In genomic region chr5:119022017-119022745, GRCh38 we compare ENCODE assay signal across 8 cellular contexts. TPM values are rescaled to one million over a fixed set of nuclear protein-coding genes. Genes with fewer than 3 reads are reported as not detected.
DNase-seq lines count a peak whose midpoint lies in the region; ATAC-seq and TF ChIP-seq lines count a peak whose summit lies in the region.

No MANE protein-coding gene starts in this region.

- H3K4me1 Mint-ChIP-seq in neural crest cell, result no peaks in the 10 kb centered on the region

- H4K20me1 ChIP-seq in OCI-LY1 (ENCODE audit: insufficient read depth, low read length), result no peaks in the 10 kb centered on the region

- no peak overlapping the region for H3K4me3 Mint-ChIP-seq in neural crest cell

- no peak overlapping the region for H2AFZ ChIP-seq in OCI-LY1 (ENCODE audit: low read length)

- H3K36me3 Mint-ChIP-seq in neural crest cell (ENCODE audit: low read depth), result no peaks in the 10 kb centered on the region

- H3F3A ChIP-seq in OCI-LY1 (ENCODE audit: insufficient read depth, low read length), result no peaks in the 10 kb centered on the region

- ATAC-seq in GM18498 (IDR thresholded peaks at IDR 0.05; ENCODE audit: unreplicated experiment), result peak; percentile 72
- ATAC-seq in HG02870 (IDR thresholded peaks at IDR 0.05; ENCODE audit: unreplicated experiment), result peak; percentile 74

- no peaks in the 10 kb centered on the region for H3K36me3 ChIP-seq in OCI-LY1 (ENCODE audit: insufficient read depth, low read length)

- H3K9me3 Mint-ChIP-seq in neural crest cell, result no peaks in the 10 kb centered on the region

- no peaks in the 10 kb centered on the region for H3K9me2 ChIP-seq in OCI-LY1 (ENCODE audit: low read depth, low read length)

- H3K27me3 ChIP-seq in OCI-LY1 (ENCODE audit: insufficient read depth, low read length), result no peaks in the 10 kb centered on the region

- DNase-seq in AG09319 (ENCODE audit: extremely low read depth, low read depth) (no peak), dermis blood vessel endothelial cell (peak; percentile 59), neural crest cell (ENCODE audit: low read depth, low spot score) (no peak), mucosa of gallbladder (ENCODE audit: low spot score) (no peak), 8988T (no peak)

- no peak overlapping the region for H3K4me3 ChIP-seq in OCI-LY1 (ENCODE audit: low read depth, low read length, poor library complexity, severe bottlenecking)

- H3K79me2 ChIP-seq in OCI-LY1 (ENCODE audit: insufficient read depth, low read length), result no peaks in the 10 kb centered on the region

- H3K27ac Mint-ChIP-seq in neural crest cell (ENCODE audit: unreplicated experiment), result no peak overlapping the region

- H3K9me3 ChIP-seq in OCI-LY1 (ENCODE audit: low read length), result no peaks in the 10 kb centered on the region

- peaks cover 47% of the 10 kb centered on the region for H3K4me1 ChIP-seq in OCI-LY1 (ENCODE audit: insufficient read depth, low read length, severe bottlenecking)

- H3K27me3 Mint-ChIP-seq in neural crest cell (ENCODE audit: low read depth), result no peaks in the 10 kb centered on the region

- peak overlapping the region; percentile 61 for H3K27ac ChIP-seq in OCI-LY1 (ENCODE audit: low read depth, low read length, poor library complexity, severe bottlenecking)

- TF ChIP-seq CTCF in AG09319 (IDR thresholded peaks at IDR 0.05; ENCODE audit: low read depth, low read length), result peak; percentile 46
- TF ChIP-seq CTCF in OCI-LY1 (IDR thresholded peaks at IDR 0.05; ENCODE audit: low read length), result peak; percentile 70; the same call in 1 of the 2 replicates
- peak; percentile 55 for TF ChIP-seq CTCF in neural crest cell (conservative IDR thresholded peaks at IDR 0.05)

- no peak overlapping the region for H3K4me2 ChIP-seq in OCI-LY1 (ENCODE audit: low read length)

- no peak overlapping the region for H3K9ac ChIP-seq in OCI-LY1 (ENCODE audit: low read length)

RNA-seq across cellular contexts. Expression of gene DTWD2, which starts 33.8 kb away (rescaled TPM):
- total RNA-seq in dermis blood vessel endothelial cell (3.1 and 3.2 TPM in 2 replicates), neural crest cell (4.6 and 5.1 TPM in 2 replicates), mucosa of gallbladder (9.5 TPM)

RNA-seq across cellular contexts. Expression of gene DMXL1, which starts 48.7 kb away (rescaled TPM):
- total RNA-seq in dermis blood vessel endothelial cell (35.1 and 53.4 TPM in 2 replicates), neural crest cell (24.1 and 24.8 TPM in 2 replicates), mucosa of gallbladder (51.4 TPM)
